Comparison of ENCODE assay signal across 1 cellular context in the genomic region with DNA sequence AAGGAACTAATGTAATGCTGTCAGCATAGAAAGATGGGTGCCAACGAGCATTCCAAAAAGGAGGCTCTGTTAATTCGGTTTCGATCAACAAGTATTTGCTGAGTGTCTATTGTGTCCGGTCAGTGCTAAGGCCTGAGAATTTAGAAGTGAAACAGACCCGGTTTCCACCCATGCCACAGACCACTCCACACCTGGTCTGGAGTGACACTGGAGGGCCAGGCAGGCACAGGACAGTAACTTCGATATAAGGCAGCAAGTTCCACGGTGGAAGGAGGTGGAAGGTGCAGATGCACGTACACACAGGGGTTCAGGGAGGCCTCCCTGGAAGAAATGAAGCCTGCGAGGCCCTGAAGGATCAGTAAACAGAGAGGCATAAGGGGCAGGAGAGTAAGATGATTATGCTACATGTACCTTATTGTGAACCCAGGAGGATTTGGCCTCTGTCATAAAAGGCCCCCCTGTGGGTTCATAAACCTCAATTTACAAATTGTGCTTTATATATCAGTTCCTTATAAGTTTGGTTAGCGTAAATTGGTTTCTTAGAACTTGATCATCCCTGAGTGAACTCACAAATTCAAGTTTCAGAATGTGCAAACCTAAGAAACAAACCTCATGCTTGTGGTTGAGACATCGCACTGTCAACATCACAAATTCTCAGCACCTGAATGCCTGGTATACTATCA.
TF ChIP-seq lines count a peak whose summit lies in the region.

No MANE protein-coding gene starts in this region.

TF ChIP-seq in GM12878, 131 proteins besides CTCF, POLR2A, EP300 and RAD21 (continued from another document):
- TF ChIP-seq, protein P1, sequence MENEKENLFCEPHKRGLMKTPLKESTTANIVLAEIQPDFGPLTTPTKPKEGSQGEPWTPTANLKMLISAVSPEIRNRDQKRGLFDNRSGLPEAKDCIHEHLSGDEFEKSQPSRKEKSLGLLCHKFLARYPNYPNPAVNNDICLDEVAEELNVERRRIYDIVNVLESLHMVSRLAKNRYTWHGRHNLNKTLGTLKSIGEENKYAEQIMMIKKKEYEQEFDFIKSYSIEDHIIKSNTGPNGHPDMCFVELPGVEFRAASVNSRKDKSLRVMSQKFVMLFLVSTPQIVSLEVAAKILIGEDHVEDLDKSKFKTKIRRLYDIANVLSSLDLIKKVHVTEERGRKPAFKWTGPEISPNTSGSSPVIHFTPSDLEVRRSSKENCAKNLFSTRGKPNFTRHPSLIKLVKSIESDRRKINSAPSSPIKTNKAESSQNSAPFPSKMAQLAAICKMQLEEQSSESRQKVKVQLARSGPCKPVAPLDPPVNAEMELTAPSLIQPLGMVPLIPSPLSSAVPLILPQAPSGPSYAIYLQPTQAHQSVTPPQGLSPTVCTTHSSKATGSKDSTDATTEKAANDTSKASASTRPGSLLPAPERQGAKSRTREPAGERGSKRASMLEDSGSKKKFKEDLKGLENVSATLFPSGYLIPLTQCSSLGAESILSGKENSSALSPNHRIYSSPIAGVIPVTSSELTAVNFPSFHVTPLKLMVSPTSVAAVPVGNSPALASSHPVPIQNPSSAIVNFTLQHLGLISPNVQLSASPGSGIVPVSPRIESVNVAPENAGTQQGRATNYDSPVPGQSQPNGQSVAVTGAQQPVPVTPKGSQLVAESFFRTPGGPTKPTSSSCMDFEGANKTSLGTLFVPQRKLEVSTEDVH (IDR thresholded peaks at IDR 0.05; ENCODE audit: low read depth, partially characterized antibody): no peak
- TF ChIP-seq HCFC1 (IDR thresholded peaks at IDR 0.05; ENCODE audit: low read length) (no peak), CHD1 (IDR thresholded peaks at IDR 0.05; ENCODE audit: low read depth, low read length) (no peak), CBFB (IDR thresholded peaks at IDR 0.05; ENCODE audit: low read depth) (peak; percentile 63; the same call in 1 of the 2 replicates), ZNF274 (IDR thresholded peaks at IDR 0.05; ENCODE audit: insufficient read depth, insufficient read length) (no peak), RB1 (IDR thresholded peaks at IDR 0.05; ENCODE audit: borderline replicate concordance) (no peak; the same call in 1 of the 2 replicates), POU2F2 (IDR thresholded peaks at IDR 0.05; ENCODE audit: borderline replicate concordance, low read depth, low read length) (peak; percentile 13; the same call in 1 of the 3 replicates), JUNB (IDR thresholded peaks at IDR 0.05) (peak; percentile 71), LARP7 (IDR thresholded peaks at IDR 0.05) (peak; percentile 27; the same call in 1 of the 2 replicates), IKZF2 (IDR thresholded peaks at IDR 0.05) (peak; percentile 28 to 48; a peak in 1 of 4 replicates), YBX1 (IDR thresholded peaks at IDR 0.05) (no peak), STAT3 (IDR thresholded peaks at IDR 0.05; ENCODE audit: low read depth, low read length) (no peak), POLR2AphosphoS5 (IDR thresholded peaks at IDR 0.05; ENCODE audit: low read length) (no peak), BRCA1 (IDR thresholded peaks at IDR 0.05; ENCODE audit: low read depth, low read length) (no peak)
- TF ChIP-seq, protein P2, sequence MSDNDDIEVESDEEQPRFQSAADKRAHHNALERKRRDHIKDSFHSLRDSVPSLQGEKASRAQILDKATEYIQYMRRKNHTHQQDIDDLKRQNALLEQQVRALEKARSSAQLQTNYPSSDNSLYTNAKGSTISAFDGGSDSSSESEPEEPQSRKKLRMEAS (IDR thresholded peaks at IDR 0.05; ENCODE audit: low read depth, low read length): no peak
